In genomic region chr22:25255169-25255568, GRCh38 we compare ENCODE assay signal across 11 cellular contexts. TPM values are rescaled to one million over a fixed set of nuclear protein-coding genes. Genes with fewer than 3 reads are reported as not detected.
"Had no signal": no experiment of that assay in that cellular context is flagged by ENCODE, and none has a peak within 500 bp of the region (broad histone marks: within the 10 kb centered on the region; RNA-seq: fewer than 3 reads in every experiment).

No MANE protein-coding gene starts in this region.

RNA-seq across cellular contexts. Expression of gene CRYBB2, which starts 35.7 kb away (rescaled TPM):
- total RNA-seq: stomach, subcutaneous adipose tissue, tibial nerve, upper lobe of right lung, urinary bladder, uterus, vagina had no signal

RNA-seq across cellular contexts. Expression of gene CRYBB3, which starts 55.5 kb away (rescaled TPM):
- total RNA-seq: stomach, subcutaneous adipose tissue, suprapubic skin, temporal lobe, thyroid gland, tibial nerve, ureter, urinary bladder, uterus, vagina had no signal
- polyA plus RNA-seq: urinary bladder had no signal
